Comparison of ENCODE assay signal across 9 cellular contexts in genomic region chr1:44675186-44675585, GRCh38. TPM values are rescaled to one million over a fixed set of nuclear protein-coding genes. Genes with fewer than 3 reads are reported as not detected.
A peak's percentile ranks its signal among the peaks of the same experiment; 100 is the strongest.
DNase-seq lines count a peak whose midpoint lies in the region; ATAC-seq, FAIRE-seq and TF ChIP-seq lines count a peak whose summit lies in the region.
"Had no signal": no experiment of that assay in that cellular context is flagged by ENCODE, and none has a peak within 500 bp of the region (broad histone marks: within the 10 kb centered on the region; RNA-seq: fewer than 3 reads in every experiment).

No MANE protein-coding gene starts in this region.

- H3K27me3 ChIP-seq in hepatocyte, result no peaks in the 10 kb centered on the region
- H3K27me3 ChIP-seq in skeletal muscle satellite cell (ENCODE audit: control insufficient read depth, insufficient read depth, low read length), result no peaks in the 10 kb centered on the region

- no peaks in the 10 kb centered on the region for H3K9me2 ChIP-seq in hepatocyte (replicated peaks; ENCODE audit: insufficient read depth)

- H3K27ac ChIP-seq in hepatocyte, result peak overlapping the region; percentile 84

- peak overlapping the region; percentile 68 for H2AFZ ChIP-seq in hepatocyte

- H3K27ac Mint-ChIP-seq in T-helper 17 cell, result peak overlapping the region; percentile 89

- H3K9ac ChIP-seq in skeletal muscle satellite cell (ENCODE audit: low read depth, low read length), result no peak overlapping the region

- WGBS in hepatocyte (ENCODE audit: low lambda C conversion rate, missing lambda C conversion rate), result 86% methylated on average over 7 of the region's 7 CpGs

- DNase-seq in T-helper 17 cell (no peak), hepatocyte (ENCODE audit: low spot score) (no peak), D721Med (ENCODE audit: insufficient read length, low spot score) (no peak), NCI-H1436 treated with DMSO at 0.1 percent for 48 hours (lab: John Stamatoyannopoulos, UW) (no peak)

- H3K4me1 Mint-ChIP-seq in T-helper 17 cell, result peaks cover 12% of the 10 kb centered on the region

- no peak for FAIRE-seq in D721Med (lab: Jason Lieb, UNC)

- H3K36me3 ChIP-seq in hepatocyte (replicated peaks; ENCODE audit: insufficient read depth, low read depth) (no peaks in the 10 kb centered on the region), skeletal muscle satellite cell (ENCODE audit: insufficient read depth, low read length) (no peaks in the 10 kb centered on the region)

- peaks cover 2% of the 10 kb centered on the region for H3K36me3 Mint-ChIP-seq in T-helper 17 cell (ENCODE audit: low read depth)

- peak overlapping the region; percentile 86; the same call in 1 of the 2 replicates for H3K4me3 ChIP-seq in GM08714 (ENCODE audit: low read length)
- H3K4me3 ChIP-seq in hepatocyte, result peak overlapping the region; percentile 42
- H3K4me3 ChIP-seq in skeletal muscle satellite cell (ENCODE audit: low read length), result peak overlapping the region; percentile 82

- TF ChIP-seq CTCF in hepatocyte (IDR thresholded peaks at IDR 0.05; ENCODE audit: poor library complexity) (no peak), D721Med (IDR thresholded peaks at IDR 0.05; ENCODE audit: insufficient read depth, missing control alignments) (no peak)

- H3K4me2 ChIP-seq in hepatocyte, result peak overlapping the region; percentile 75
- H3K4me2 ChIP-seq in skeletal muscle satellite cell (ENCODE audit: low read length), result peak overlapping the region; percentile 91

- H3K79me2 ChIP-seq in hepatocyte, result peaks cover 16% of the 10 kb centered on the region

- H4K20me1 ChIP-seq in hepatocyte (ENCODE audit: insufficient read depth, poor library complexity, severe bottlenecking), result no peaks in the 10 kb centered on the region

- no peaks in the 10 kb centered on the region for H3K9me3 ChIP-seq in T-helper 17 cell (ENCODE audit: control insufficient read depth, low read length, poor library complexity, severe bottlenecking)
- H3K9me3 ChIP-seq in hepatocyte (ENCODE audit: low read depth), result no peaks in the 10 kb centered on the region
- no peaks in the 10 kb centered on the region for H3K9me3 ChIP-seq in skeletal muscle satellite cell (replicated peaks; ENCODE audit: low read length)

- no peak overlapping the region for H3K4me3 Mint-ChIP-seq in T-helper 17 cell

- H3K4me1 ChIP-seq in hepatocyte (ENCODE audit: insufficient read depth), result peaks cover 21% of the 10 kb centered on the region
- H3K4me1 ChIP-seq in skeletal muscle satellite cell (ENCODE audit: control insufficient read depth, insufficient read depth, low read length), result peaks cover 39% of the 10 kb centered on the region

- ATAC-seq in T-helper 17 cell, result no peak
- ATAC-seq in GM21423 (IDR thresholded peaks at IDR 0.05; ENCODE audit: unreplicated experiment), result no peak
- ATAC-seq in GM21825 (IDR thresholded peaks at IDR 0.05; ENCODE audit: unreplicated experiment), result no peak

- H3K27me3 Mint-ChIP-seq in T-helper 17 cell, result no peaks in the 10 kb centered on the region

RNA-seq across cellular contexts. Expression of gene ARMH1, which starts 0.7 kb away (rescaled TPM):
- total RNA-seq in T-helper 17 cell, result 10 to 100 TPM; 53.0 to 56.8 TPM
- total RNA-seq in hepatocyte, result 1.2 and 3.1 TPM in 2 replicates
- 6.1 and 6.3 TPM in 2 replicates for polyA plus RNA-seq in hepatocyte
- 0.22 and 0.51 TPM in 2 replicates for total RNA-seq in skeletal muscle satellite cell (2012; rRNA removed)
- total RNA-seq: LHCN-M2 had no signal

RNA-seq across cellular contexts. Expression of gene TMEM53, which starts 0.9 kb away (rescaled TPM):
- total RNA-seq in T-helper 17 cell (1 to 10 TPM; 2.6 to 2.8 TPM), hepatocyte (6.9 and 11.7 TPM in 2 replicates)
- polyA plus RNA-seq in hepatocyte, result 27.5 and 37.4 TPM in 2 replicates
- total RNA-seq in skeletal muscle satellite cell (2012; rRNA removed), result 6.6 and 7.1 TPM in 2 replicates

RNA-seq across cellular contexts. Expression of gene RNU5D-1, which starts 55.8 kb away (rescaled TPM):
- not detected for total RNA-seq in T-helper 17 cell
- total RNA-seq in hepatocyte, result not detected in 2 replicates
- polyA plus RNA-seq in hepatocyte, result not detected in 2 replicates
- total RNA-seq in skeletal muscle satellite cell (2012; rRNA removed), result not detected in 2 replicates
- total RNA-seq: LHCN-M2 had no signal

Comparison
In these comparisons a context has a peak if more than half of its experiments do, and no peak if none do; other contexts are left out.
1. RNA of gene ARMH1, which starts 0.7 kb away (total RNA-seq): 53.0 to 56.8 TPM in T-helper 17 cell; 1.2 to 3.1 TPM in hepatocyte; every median in the first group is over 10 times any median in the second.
2. Peak in every context shown above with its lines, with median percentiles within 50 percentile points of each other: H3K4me3 ChIP-seq.